Comparison of ENCODE assay signal across 11 cellular contexts in the genomic region with DNA sequence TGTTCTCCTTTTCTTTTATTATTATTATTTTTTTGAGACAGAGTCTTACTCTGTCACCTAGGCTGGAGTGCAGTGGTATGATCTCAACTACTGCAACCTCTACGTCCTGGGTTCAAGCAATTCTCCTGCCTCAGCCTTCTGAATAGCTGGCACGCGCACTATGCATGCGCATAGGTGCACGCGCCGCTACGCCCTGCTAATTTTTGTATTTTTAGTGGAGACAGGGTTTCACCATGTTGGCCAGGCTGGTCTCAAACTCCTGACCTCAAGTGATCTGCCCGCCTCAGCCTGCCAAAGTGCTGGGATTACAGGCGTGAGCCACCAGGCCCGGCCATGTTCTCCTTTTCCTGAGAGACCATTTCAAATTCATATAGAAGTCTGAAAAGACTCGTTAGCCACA. TPM values are rescaled to one million over a fixed set of nuclear protein-coding genes. Genes with fewer than 3 reads are reported as not detected.
"Had no signal": no experiment of that assay in that cellular context is flagged by ENCODE, and none has a peak within 500 bp of the region (broad histone marks: within the 10 kb centered on the region; RNA-seq: fewer than 3 reads in every experiment).

No MANE protein-coding gene starts in this region.

RNA-seq across cellular contexts. Expression of a gene that starts 0.7 kb away (rescaled TPM):
- total RNA-seq: OCI-LY7, PC-3, PC-9, Peyer's patch, Right ventricle myocardium inferior, Right ventricle myocardium superior, RPMI7951, SJCRH30, SJSA1, SK-MEL-5 had no signal
- polyA plus RNA-seq: SK-N-SH had no signal

RNA-seq across cellular contexts. Expression of a gene that starts 55.7 kb away (rescaled TPM):
- total RNA-seq: PC-3, PC-9, Peyer's patch, Right ventricle myocardium inferior, Right ventricle myocardium superior, RPMI7951, SJCRH30, SJSA1, SK-MEL-5 had no signal
- polyA plus RNA-seq: SK-N-SH had no signal
